In the genomic region with DNA sequence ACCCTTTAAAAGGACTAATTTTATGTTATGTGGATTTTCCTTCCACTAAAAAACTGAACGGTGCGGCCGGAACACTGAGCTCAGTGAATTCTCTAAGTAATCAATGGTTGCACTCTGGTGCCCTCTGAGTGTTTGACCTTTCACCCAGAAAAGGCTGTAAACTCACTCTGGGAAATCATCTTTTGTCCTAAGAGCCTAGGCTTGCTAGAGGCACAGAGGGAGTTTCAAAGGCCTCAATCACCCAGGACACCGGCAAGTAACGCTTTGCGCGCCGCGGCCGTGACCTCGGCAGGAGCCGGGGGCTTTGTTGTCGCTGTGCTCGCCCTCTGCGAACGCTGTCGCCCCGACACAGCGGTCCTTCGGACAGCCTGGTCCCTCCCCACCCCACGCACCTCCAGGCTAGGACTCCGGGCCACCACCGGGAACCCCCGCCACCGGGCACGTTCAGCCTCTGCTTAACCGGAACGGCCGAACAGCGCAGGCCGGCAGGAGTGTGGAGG, we compare ENCODE assay signal across 8 cellular contexts. TPM values are rescaled to one million over a fixed set of nuclear protein-coding genes. Genes with fewer than 3 reads are reported as not detected.
DNase-seq lines count a peak whose midpoint lies in the region; ATAC-seq and TF ChIP-seq lines count a peak whose summit lies in the region.

No MANE protein-coding gene starts in this region.

- H3K27ac Mint-ChIP-seq in activated B cell treated with CpG ODN at 0.5 μM for 24 hours, result peak overlapping the region; percentile 93

- H3K4me1 ChIP-seq in heart right ventricle, result peaks cover 6 to 54% (median 45%) of the 10 kb centered on the region in 9 donors
- H3K4me1 ChIP-seq in skeletal muscle tissue (ENCODE audit: control insufficient read depth in 3 of 3, insufficient read depth in 3 of 3, low read length in 3 of 3), result peaks cover 24 to 42% (median 25%) of the 10 kb centered on the region in 3 donors

- TF ChIP-seq CTCF in AG10803 (conservative IDR thresholded peaks at IDR 0.05; ENCODE audit: low read length), result no peak
- no peak for TF ChIP-seq CTCF in activated B cell treated with CpG ODN at 0.5 μM for 24 hours (IDR thresholded peaks at IDR 0.05)
- TF ChIP-seq CTCF in heart right ventricle (IDR thresholded peaks at IDR 0.05), result no peak

- H3K36me3 ChIP-seq in heart right ventricle (peaks cover 0 to 23% (median 0%) of the 10 kb centered on the region in 9 donors), skeletal muscle tissue (ENCODE audit: control insufficient read depth in 3 of 3, insufficient read depth in 3 of 3, low read length in 3 of 3) (peaks cover 0 to 5% (median 3%) of the 10 kb centered on the region in 3 donors)

- H3K27me3 ChIP-seq in heart right ventricle (no peaks in the 10 kb centered on the region), skeletal muscle tissue (ENCODE audit: control insufficient read depth in 3 of 3, insufficient read depth in 3 of 3, low read length in 3 of 3) (no peaks in the 10 kb centered on the region)

- H3K4me3 ChIP-seq in AG10803 (ENCODE audit: low read length) (peak overlapping the region; percentile 93), heart right ventricle (peak overlapping the region; percentile 60 to 96 (median 82)), skeletal muscle tissue (ENCODE audit: low read length in 3 of 3) (peak overlapping the region; percentile 71 to 88 (median 81))

- no peaks in the 10 kb centered on the region for H3K9me3 Mint-ChIP-seq in activated B cell treated with CpG ODN at 0.5 μM for 24 hours

- DNase-seq in AG10803 (ENCODE audit: low read depth) (peak; percentile 8), activated B cell treated with CpG ODN at 0.5 μM for 24 hours (no peak), heart right ventricle (no peak), NCI-H2227 (lab: John Stamatoyannopoulos, UW; ENCODE audit: unreplicated experiment) (no peak)
- no peak for DNase-seq in central memory CD4-positive, alpha-beta T cell

- H3K27ac ChIP-seq in heart right ventricle, result peak overlapping the region; percentile 89 to 99 (median 97)
- peak overlapping the region; percentile 95 for H3K27ac ChIP-seq in skeletal muscle tissue (ENCODE audit: low read depth, low read length)

- peak overlapping the region; percentile 93 to 95 (median 93) for H3K9ac ChIP-seq in skeletal muscle tissue (ENCODE audit: low read depth in 1 of 3, low read length in 3 of 3)

- CTCF ChIA-PET in activated B cell treated with CpG ODN at 0.5 μM for 24 hours (lab: Charles Lee), result no interaction called here

- H3K36me3 Mint-ChIP-seq in activated B cell treated with CpG ODN at 0.5 μM for 24 hours (ENCODE audit: low read depth), result peaks cover 20% of the 10 kb centered on the region

- H3K9me3 ChIP-seq in heart right ventricle (no peaks in the 10 kb centered on the region), skeletal muscle tissue (ENCODE audit: control insufficient read depth in 3 of 3, low read length in 3 of 3) (no peaks in the 10 kb centered on the region)

- intact Hi-C loops in activated B cell treated with CpG ODN at 0.5 μM for 24 hours (cut with micrococcal nuclease), result loop anchor here (1.0 to 2.0 kb wide), 5 partner anchors 69 to 539 kb away; partner anchors contain the start of genes NAA35 and TUT7
- intact Hi-C loops in heart right ventricle (cut with DNase I), result loop anchor here in 3 of 10 donors (5.0 kb wide), 2 partner anchors 71 to 79 kb away; partner anchors contain the start of gene TUT7 (in 2 of the 3)

- ATAC-seq in GM18873 (IDR thresholded peaks at IDR 0.05; ENCODE audit: low FRiP score, unreplicated experiment), result peak; percentile 25
- peak; percentile 21 for ATAC-seq in HG03342 (IDR thresholded peaks at IDR 0.05; ENCODE audit: unreplicated experiment)
- no peak for ATAC-seq in activated B cell treated with CpG ODN at 0.5 μM for 24 hours (ENCODE audit: low read depth)
- ATAC-seq in heart right ventricle, result peak in 2 of 8 donors; percentile 1 to 40

- peak overlapping the region; percentile 92 for H3K4me3 Mint-ChIP-seq in activated B cell treated with CpG ODN at 0.5 μM for 24 hours

- POLR2A ChIA-PET in activated B cell treated with CpG ODN at 0.5 μM for 24 hours (lab: Charles Lee), result interaction anchor here (1.0 to 2.3 kb wide), 6 partner anchors 18 to 540 kb away, joined by 3 to 13 read pairs (median 4); partner anchors contain the start of gene AGTPBP1

- WGBS in heart right ventricle, 2 donors, result 0 to 1% methylated on average over 31 of the region's 31 CpGs

- peaks cover 30% of the 10 kb centered on the region for H3K4me1 Mint-ChIP-seq in activated B cell treated with CpG ODN at 0.5 μM for 24 hours

- no peaks in the 10 kb centered on the region for H3K27me3 Mint-ChIP-seq in activated B cell treated with CpG ODN at 0.5 μM for 24 hours

RNA-seq across cellular contexts. Expression of gene ISCA1, which starts 0.7 kb away (rescaled TPM):
- total RNA-seq in activated B cell treated with CpG ODN at 0.5 μM for 24 hours (16.0 TPM in 2 replicates), heart right ventricle (10 to 100 TPM; 50.7 to 86.1 (median 71.7) TPM), skeletal muscle tissue (30.3 TPM)
- 10 to 100 TPM; 27.1 to 42.0 TPM for polyA plus RNA-seq in heart right ventricle

RNA-seq across cellular contexts. Expression of gene C9orf153, which starts 22.2 kb away (rescaled TPM):
- total RNA-seq in activated B cell treated with CpG ODN at 0.5 μM for 24 hours (0.17 and 0.18 TPM in 2 replicates), heart right ventricle (under 1 TPM in 8 of 10 donors, not detected in 2; 0.14 to 0.72 (median 0.34) TPM), skeletal muscle tissue (1.6 TPM)
- polyA plus RNA-seq in heart right ventricle, result under 1 TPM; 0.06 to 0.44 TPM
